Comparison of ENCODE assay signal across 8 cellular contexts in genomic region chr22:29040385-29041275, GRCh38. TPM values are rescaled to one million over a fixed set of nuclear protein-coding genes. Genes with fewer than 3 reads are reported as not detected.
DNase-seq lines count a peak whose midpoint lies in the region; ATAC-seq and TF ChIP-seq lines count a peak whose summit lies in the region.

No MANE protein-coding gene starts in this region.

- TF ChIP-seq CTCF in osteoblast (IDR thresholded peaks at IDR 0.05; ENCODE audit: extremely low read depth, low read depth, low read length) (peak; percentile 99), thyroid gland (IDR thresholded peaks at IDR 0.05) (peak; percentile 92 to 96 (median 94))

- peak overlapping the region; percentile 31 for H3K4me2 ChIP-seq in osteoblast (ENCODE audit: insufficient read depth, low read length)

- peaks cover 38% of the 10 kb centered on the region for H3K4me1 ChIP-seq in osteoblast (ENCODE audit: insufficient read depth, low read length)
- peaks cover 12 to 14% of the 10 kb centered on the region in 2 donors for H3K4me1 ChIP-seq in thyroid gland

- 31 to 38% methylated on average over 9 of the region's 9 CpGs for WGBS in thyroid gland, 2 donors

- H2AFZ ChIP-seq in osteoblast (ENCODE audit: low read length) = no peak overlapping the region

- no peak for TF ChIP-seq POLR2A in thyroid gland (IDR thresholded peaks at IDR 0.05)

- H3K4me3 ChIP-seq in osteoblast (ENCODE audit: insufficient read depth, low read length) = no peak overlapping the region
- H3K4me3 ChIP-seq in thyroid gland (replicated peaks in 1 of 3) = no peak overlapping the region

- H3K27me3 ChIP-seq in osteoblast (ENCODE audit: insufficient read depth, low read length) (no peaks in the 10 kb centered on the region), thyroid gland (no peaks in the 10 kb centered on the region)

- H3K79me2 ChIP-seq in osteoblast (ENCODE audit: insufficient read depth, low read length) = no peaks in the 10 kb centered on the region

- H4K20me1 ChIP-seq in osteoblast (ENCODE audit: insufficient read depth, low read length) = peaks cover 8% of the 10 kb centered on the region

- H3K36me3 ChIP-seq in osteoblast (ENCODE audit: insufficient read depth, low read length) (no peaks in the 10 kb centered on the region), thyroid gland (no peaks in the 10 kb centered on the region)

- ATAC-seq in GM21447 (IDR thresholded peaks at IDR 0.05; ENCODE audit: unreplicated experiment) = no peak

- in situ Hi-C loops in KBM-7 (cut with MboI; ENCODE audit: low pct_unique_long_range_greater_than_20kb, low sequenced_read_pairs) = no loop called here

- intact Hi-C loops in thyroid gland (cut with DNase I) = loop anchor here (2.0 to 10.0 kb wide), 3 partner anchors 186 to 996 kb away; no protein-coding TSS in a partner anchor

- DNase-seq in DMS114 treated with DMSO at 0.1 percent for 48 hours (lab: John Stamatoyannopoulos, UW; ENCODE audit: unreplicated experiment) (peak; percentile 66), KBM-7 (peak; percentile 75), RPMI8226 (peak; percentile 76), foreskin melanocyte (peak; percentile 74), osteoblast (ENCODE audit: insufficient read length, low spot score, missing footprints) (peak; percentile 86), thyroid gland (peak; percentile 73 to 80)
- peak; percentile 31 for DNase-seq in activated T-helper 9 cell treated with anti-CD3 and anti-CD28 coated beads, Interleukin-2, amount 50 U/mL, for 16 hours (ENCODE audit: low read depth)

- H3K27ac ChIP-seq in osteoblast (ENCODE audit: low read depth, low read length) (peak overlapping the region; percentile 83), thyroid gland (no peak overlapping the region)

- H3K9me3 ChIP-seq in osteoblast (ENCODE audit: low read depth, low read length) (no peaks in the 10 kb centered on the region), thyroid gland (no peaks in the 10 kb centered on the region)

RNA-seq across cellular contexts. Expression of gene C22orf31, which starts 21.0 kb away (rescaled TPM):
- total RNA-seq in osteoblast (not detected in 2 replicates), thyroid gland (not detected)

RNA-seq across cellular contexts. Expression of gene KREMEN1, which starts 32.2 kb away (rescaled TPM):
- total RNA-seq in osteoblast (6.5 and 7.7 TPM in 2 replicates), thyroid gland (10 to 100 TPM; 18.1 to 27.1 (median 25.6) TPM)

Comparison
In these comparisons a context has a peak if more than half of its experiments do, and no peak if none do; other contexts are left out.
1. DNase-seq: peak in every context shown above with its lines; median percentile 86 in osteoblast; 76 in thyroid gland; 76 in RPMI8226; 75 in KBM-7; 74 in foreskin melanocyte; 66 in DMS114 treated with DMSO at 0.1 percent for 48 hours; 31 in activated T-helper 9 cell treated with anti-CD3 and anti-CD28 coated beads, Interleukin-2, amount 50 U/mL, for 16 hours.